7 cellular contexts compared by ENCODE assay signal in the genomic region with DNA sequence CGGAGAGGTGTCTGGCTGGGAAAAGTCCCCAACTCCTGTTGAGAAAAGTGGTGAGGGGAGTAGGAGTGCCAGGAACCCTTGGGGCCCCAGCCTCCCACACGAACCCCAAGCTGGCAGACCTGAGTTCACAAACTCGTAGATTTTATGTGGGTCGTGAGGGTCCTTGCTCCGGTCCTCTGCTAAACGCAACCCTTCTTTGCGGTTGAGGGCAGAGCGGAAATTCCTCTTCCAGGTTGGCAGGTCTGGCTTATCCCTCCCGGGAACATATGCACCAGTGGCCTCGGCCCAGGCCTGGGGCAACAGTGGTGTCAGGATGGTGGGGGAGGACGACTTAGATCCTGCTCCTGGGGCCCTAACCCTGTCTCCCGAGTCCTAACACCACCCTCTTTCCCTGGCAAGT. TPM values are rescaled to one million over a fixed set of nuclear protein-coding genes. Genes with fewer than 3 reads are reported as not detected.
A peak's percentile ranks its signal among the peaks of the same experiment; 100 is the strongest.
DNase-seq lines count a peak whose midpoint lies in the region; ATAC-seq and TF ChIP-seq lines count a peak whose summit lies in the region.

No MANE protein-coding gene starts in this region.

- TF ChIP-seq POLR2A in HCT116 (IDR thresholded peaks at IDR 0.05; ENCODE audit: borderline replicate concordance, extremely low read depth, insufficient read depth, insufficient read length) = no peak

- CTCF ChIA-PET in CD4-positive, alpha-beta T cell (lab: Charles Lee) = interaction anchor here (1.2 to 1.8 kb wide), 4 partner anchors 13 to 93 kb away, joined by 3 to 7 read pairs (median 4); no protein-coding TSS in a partner anchor
- CTCF ChIA-PET in HCT116 (lab: Charles Lee) = no interaction called here

- no TSS peak for BruUV-seq in HCT116 (replicated peaks; lab: Mats Ljungman, UMichigan)

- POLR2A ChIA-PET in CD4-positive, alpha-beta T cell (lab: Charles Lee) = interaction anchor here (1.1 to 6.7 kb wide), 9 partner anchors 14 to 167 kb away, joined by 3 to 125 read pairs (median 10); partner anchors contain the start of genes NOSIP, PRMT1, PRR12 and RPS11
- POLR2A ChIA-PET in HCT116 (lab: Charles Lee) = interaction anchor here (2.5 to 2.9 kb wide), 2 partner anchors 12 to 23 kb away, joined by 24 to 53 read pairs; partner anchors contain the start of genes PRMT1 and RRAS

- H3K27ac ChIP-seq in CD4-positive, alpha-beta T cell (ENCODE audit: low read depth, low read length) = peak overlapping the region; percentile 90
- peak overlapping the region; percentile 95; the same call in 1 of the 2 replicates for H3K27ac ChIP-seq in HCT116 (ENCODE audit: low read depth, low read length)
- peak overlapping the region in 1 of 2 donors; percentile 92 for H3K27ac ChIP-seq in left lung

- peak overlapping the region; percentile 78; the same call in 1 of the 2 replicates for H3K4me2 ChIP-seq in HCT116 (ENCODE audit: low read length)

- H3K36me3 ChIP-seq in HCT116 (ENCODE audit: control insufficient read depth in 1 of 2, insufficient read depth in 2 of 2, low read length in 2 of 2) (peaks cover 12 to 45% of the 10 kb centered on the region in 2 experiments; a peak in 3 of 4 replicates), left lung (peaks cover 0 to 52% of the 10 kb centered on the region in 2 donors)

- ATAC-seq in CD4-positive, alpha-beta T cell (ENCODE audit: poor library complexity) = no peak
- no peak for ATAC-seq in HCT116
- no peak for ATAC-seq in left lung

- H3K9me2 ChIP-seq in HCT116 (ENCODE audit: insufficient read depth) = no peaks in the 10 kb centered on the region

- no peak for TF ChIP-seq RAD21 in HCT116 (IDR thresholded peaks at IDR 0.05; ENCODE audit: low read depth)

- H3K4me3 Mint-ChIP-seq in CD4-positive, alpha-beta T cell = peak overlapping the region; percentile 95
- peak overlapping the region; percentile 95 for H3K4me3 Mint-ChIP-seq in activated naive CD8-positive, alpha-beta T cell treated with anti-CD3 and anti-CD28 coated beads for 36 hours
- peak overlapping the region; percentile 64 to 98 (median 72) for H3K4me3 Mint-ChIP-seq in nephron

- peak overlapping the region; percentile 88 for H3K27ac Mint-ChIP-seq in CD4-positive, alpha-beta T cell
- peak overlapping the region; percentile 92 for H3K27ac Mint-ChIP-seq in activated naive CD8-positive, alpha-beta T cell treated with anti-CD3 and anti-CD28 coated beads for 36 hours
- H3K27ac Mint-ChIP-seq in nephron = no peak overlapping the region

- peaks cover 45% of the 10 kb centered on the region for H3K36me3 Mint-ChIP-seq in CD4-positive, alpha-beta T cell (ENCODE audit: low read depth)
- H3K36me3 Mint-ChIP-seq in activated naive CD8-positive, alpha-beta T cell treated with anti-CD3 and anti-CD28 coated beads for 36 hours = peaks cover 13% of the 10 kb centered on the region
- peaks cover 32% of the 10 kb centered on the region for H3K36me3 Mint-ChIP-seq in nephron (ENCODE audit: low read depth)

- H3K4me1 Mint-ChIP-seq in CD4-positive, alpha-beta T cell (ENCODE audit: low read depth) = peaks cover 18% of the 10 kb centered on the region
- peaks cover 28% of the 10 kb centered on the region for H3K4me1 Mint-ChIP-seq in activated naive CD8-positive, alpha-beta T cell treated with anti-CD3 and anti-CD28 coated beads for 36 hours
- H3K4me1 Mint-ChIP-seq in nephron = peaks cover 29% of the 10 kb centered on the region

- H3K27me3 Mint-ChIP-seq in CD4-positive, alpha-beta T cell = no peaks in the 10 kb centered on the region
- no peaks in the 10 kb centered on the region for H3K27me3 Mint-ChIP-seq in activated naive CD8-positive, alpha-beta T cell treated with anti-CD3 and anti-CD28 coated beads for 36 hours
- no peaks in the 10 kb centered on the region for H3K27me3 Mint-ChIP-seq in nephron (ENCODE audit: low read depth)

- no peak for TF ChIP-seq CTCF in CD4-positive, alpha-beta T cell (IDR thresholded peaks at IDR 0.05)
- no peak for TF ChIP-seq CTCF in HCT116 (IDR thresholded peaks at IDR 0.05 in 2 of 3, conservative IDR thresholded peaks at IDR 0.05 in 1 of 3; ENCODE audit: borderline replicate concordance in 1 of 3, insufficient read depth in 1 of 3, low read depth in 2 of 3, low read length in 2 of 3)
- TF ChIP-seq CTCF in nephron (IDR thresholded peaks at IDR 0.05; ENCODE audit: unreplicated experiment in 3 of 3) = no peak
- no peak for TF ChIP-seq CTCF in left lung (IDR thresholded peaks at IDR 0.05)

- H3K9me3 ChIP-seq in CD4-positive, alpha-beta T cell (ENCODE audit: control insufficient read depth, low read length) = no peaks in the 10 kb centered on the region
- H3K9me3 ChIP-seq in HCT116 (ENCODE audit: control insufficient read depth in 1 of 2, insufficient read depth in 1 of 2, low read depth in 1 of 2, low read length in 2 of 2) = no peaks in the 10 kb centered on the region
- no peaks in the 10 kb centered on the region for H3K9me3 ChIP-seq in left lung

- H3K9me3 Mint-ChIP-seq in CD4-positive, alpha-beta T cell = no peaks in the 10 kb centered on the region
- H3K9me3 Mint-ChIP-seq in activated naive CD8-positive, alpha-beta T cell treated with anti-CD3 and anti-CD28 coated beads for 36 hours = no peaks in the 10 kb centered on the region
- no peaks in the 10 kb centered on the region for H3K9me3 Mint-ChIP-seq in nephron

- no peaks in the 10 kb centered on the region for H3K27me3 ChIP-seq in CD4-positive, alpha-beta T cell (ENCODE audit: control insufficient read depth, insufficient read depth, low read length)
- H3K27me3 ChIP-seq in HCT116 (ENCODE audit: insufficient read depth, low read length) (no peaks in the 10 kb centered on the region), left lung (no peaks in the 10 kb centered on the region)

- H3K4me1 ChIP-seq in HCT116 (ENCODE audit: control insufficient read depth in 1 of 2, insufficient read depth in 2 of 2, low read length in 2 of 2) = peaks cover 6 to 24% of the 10 kb centered on the region in 2 experiments; a peak in 3 of 4 replicates
- H3K4me1 ChIP-seq in left lung = peaks cover 10 to 32% of the 10 kb centered on the region in 2 donors

- peaks cover 47% of the 10 kb centered on the region for H3K79me2 ChIP-seq in HCT116 (ENCODE audit: insufficient read depth, low read length)

- no peak overlapping the region; the same call in 1 of the 2 replicates for H3K9ac ChIP-seq in HCT116 (ENCODE audit: low read length)

- no peak for DNase-seq in CD4-positive, alpha-beta T cell
- no peak for DNase-seq in HCT116 (ENCODE audit: low read depth, low spot score)
- DNase-seq in activated naive CD8-positive, alpha-beta T cell treated with anti-CD3 and anti-CD28 coated beads for 36 hours = no peak
- no peak for DNase-seq in NCI-H146 treated with DMSO at 0.1 percent for 48 hours (lab: John Stamatoyannopoulos, UW; ENCODE audit: unreplicated experiment)
- no peak for DNase-seq in left lung
- no peak for DNase-seq in UCSD-AML1 (lab: John Stamatoyannopoulos, UW; ENCODE audit: unreplicated experiment)

- no peak overlapping the region for H2AFZ ChIP-seq in HCT116 (ENCODE audit: low read depth, low read length, poor library complexity, severe bottlenecking)

- intact Hi-C loops in CD4-positive, alpha-beta T cell (cut with DNase I, micrococcal nuclease) = loop anchor here in 1 of 2 experiments (10.0 kb wide), 1 partner anchor 1408 kb away; the partner anchor contains the start of gene CARD8
- intact Hi-C loops in HCT116 (cut with micrococcal nuclease) (no loop called here), left lung (cut with DNase I) (no loop called here)

- no peak overlapping the region for H3K4me3 ChIP-seq in HCT116 (replicated peaks in 1 of 2; ENCODE audit: low read depth in 1 of 2, low read length in 2 of 2)
- H3K4me3 ChIP-seq in left lung = no peak overlapping the region

- no peaks in the 10 kb centered on the region for H4K20me1 ChIP-seq in HCT116 (ENCODE audit: insufficient read depth)

- RAD21 ChIA-PET in HCT116 (lab: Charles Lee; ENCODE audit: low non-redundant PET in 1 of 2, low total read pairs in 2 of 2, uncharacterized antibody in 2 of 2, unreplicated experiment in 2 of 2) = no interaction called here

TF ChIP-seq in HCT116, 20 proteins besides CTCF, POLR2A, EP300 and RAD21:
- peak; percentile 36; the same call in 1 of the 2 replicates for TF ChIP-seq POLR2AphosphoS5 (IDR thresholded peaks at IDR 0.05; ENCODE audit: low read depth, low read length)
- TF ChIP-seq SIN3A (IDR thresholded peaks at IDR 0.05; ENCODE audit: low read depth) = no peak
TF ChIP-seq in HCT116: peak in this region for 1.

RNA-seq across cellular contexts. Expression of gene IRF3, which starts 2.4 kb away (rescaled TPM):
- total RNA-seq in CD4-positive, alpha-beta T cell = 100 to 1,000 TPM; 109 to 119 TPM
- 129 TPM for total RNA-seq in HCT116 (2021; ENCODE audit: unreplicated experiment)
- polyA plus RNA-seq in HCT116 (2012) = 109 and 131 TPM in 2 replicates
- total RNA-seq in activated naive CD8-positive, alpha-beta T cell treated with anti-CD3 and anti-CD28 coated beads for 36 hours = 100 to 1,000 TPM in 1 of 2 experiments, 10 to 100 TPM in 1; 94.5 to 105 TPM
- 10 to 100 TPM; 81.2 to 93.6 TPM for total RNA-seq in left lung

RNA-seq across cellular contexts. Expression of gene BCL2L12, which starts 2.5 kb away (rescaled TPM):
- 10 to 100 TPM in 1 of 2 experiments, 1 to 10 TPM in 1; 9.9 to 11.3 TPM for total RNA-seq in CD4-positive, alpha-beta T cell
- total RNA-seq in HCT116 (2021; ENCODE audit: unreplicated experiment) (93.9 TPM), left lung (10 to 100 TPM; 20.6 to 22.2 TPM)
- 71.6 and 83.5 TPM in 2 replicates for polyA plus RNA-seq in HCT116 (2012)
- total RNA-seq in activated naive CD8-positive, alpha-beta T cell treated with anti-CD3 and anti-CD28 coated beads for 36 hours = 10 to 100 TPM; 74.1 to 81.9 TPM

RNA-seq across cellular contexts. Expression of gene PRMT1, which starts 13.8 kb away (rescaled TPM):
- 10 to 100 TPM; 41.5 to 46.4 TPM for total RNA-seq in CD4-positive, alpha-beta T cell
- 428 TPM for total RNA-seq in HCT116 (2021; ENCODE audit: unreplicated experiment)
- 595 and 673 TPM in 2 replicates for polyA plus RNA-seq in HCT116 (2012)
- 100 to 1,000 TPM; 538 to 547 TPM for total RNA-seq in activated naive CD8-positive, alpha-beta T cell treated with anti-CD3 and anti-CD28 coated beads for 36 hours
- 100 to 1,000 TPM in 1 of 2 donors, 10 to 100 TPM in 1; 79.3 to 137 TPM for total RNA-seq in left lung

RNA-seq across cellular contexts. Expression of gene SCAF1, which starts 21.2 kb away (rescaled TPM):
- total RNA-seq in CD4-positive, alpha-beta T cell = 10 to 100 TPM; 30.6 to 34.8 TPM
- total RNA-seq in HCT116 (2021; ENCODE audit: unreplicated experiment) (96.8 TPM), left lung (10 to 100 TPM; 61.5 to 63.8 TPM)
- 39.9 and 46.0 TPM in 2 replicates for polyA plus RNA-seq in HCT116 (2012)
- total RNA-seq in activated naive CD8-positive, alpha-beta T cell treated with anti-CD3 and anti-CD28 coated beads for 36 hours = 10 to 100 TPM; 58.9 to 62.2 TPM

RNA-seq across cellular contexts. Expression of gene RRAS, which starts 23.3 kb away (rescaled TPM):
- total RNA-seq in CD4-positive, alpha-beta T cell = 1 to 10 TPM; 4.2 to 4.7 TPM
- total RNA-seq in HCT116 (2021; ENCODE audit: unreplicated experiment) (55.9 TPM), left lung (100 to 1,000 TPM in 1 of 2 donors, 10 to 100 TPM in 1; 76.0 to 131 TPM)
- polyA plus RNA-seq in HCT116 (2012) = 115 and 117 TPM in 2 replicates
- 1 to 10 TPM; 4.4 to 5.0 TPM for total RNA-seq in activated naive CD8-positive, alpha-beta T cell treated with anti-CD3 and anti-CD28 coated beads for 36 hours

Comparison
In these comparisons a context has a peak if more than half of its experiments do, and no peak if none do; other contexts are left out.
1. H3K27ac Mint-ChIP-seq: peak in CD4-positive, alpha-beta T cell (single experiment) and activated naive CD8-positive, alpha-beta T cell treated with anti-CD3 and anti-CD28 coated beads for 36 hours (single experiment); none in nephron (0 of 3).
2. Peak in every context shown above with its lines, with median percentiles within 50 percentile points of each other: H3K4me3 Mint-ChIP-seq.